In the genomic region with DNA sequence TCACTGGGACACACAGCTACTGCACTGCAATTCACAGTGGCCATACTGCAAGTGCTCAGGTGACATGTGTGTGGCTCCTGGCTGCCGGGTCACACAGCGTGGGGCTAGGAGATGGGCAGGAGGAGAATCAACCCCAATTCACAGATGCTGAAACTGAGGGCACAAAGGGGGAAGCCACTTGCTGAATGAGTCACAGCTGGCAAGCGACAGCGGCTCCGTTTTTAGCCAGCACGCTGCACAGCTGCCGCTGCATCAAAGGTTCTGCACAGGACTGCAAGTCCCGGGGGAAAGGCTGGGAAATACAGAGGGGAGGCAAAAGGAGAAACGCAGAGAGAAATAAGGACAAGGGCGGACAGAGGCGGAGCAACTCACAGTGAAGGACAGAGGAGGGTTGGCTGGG, we compare ENCODE assay signal across 14 cellular contexts.
DNase-seq lines count a peak whose midpoint lies in the region; ATAC-seq, FAIRE-seq and TF ChIP-seq lines count a peak whose summit lies in the region.
"Had no signal": no experiment of that assay in that cellular context is flagged by ENCODE, and none has a peak within 500 bp of the region (broad histone marks: within the 10 kb centered on the region; RNA-seq: fewer than 3 reads in every experiment).

No MANE protein-coding gene starts in this region.

- H4K20me1 ChIP-seq in SU-DHL-6 (ENCODE audit: low read depth, low read length) = no peaks in the 10 kb centered on the region

- peaks cover 12% of the 10 kb centered on the region for H3F3A ChIP-seq in SU-DHL-6 (ENCODE audit: insufficient read depth)

- H3K27ac ChIP-seq in SU-DHL-6 (ENCODE audit: low read depth, low read length) = peak overlapping the region; percentile 79
- H3K27ac ChIP-seq: foreskin keratinocyte, suprapubic skin had no signal

- ATAC-seq in GM21529 (IDR thresholded peaks at IDR 0.05; ENCODE audit: unreplicated experiment) (peak; percentile 50), SK-N-SH treated with all-trans-retinoic acid at 6 μM for 48 hours (no peak)
- ATAC-seq: foreskin keratinocyte had no signal

- FAIRE-seq in GM18507 (lab: Jason Lieb, UNC) = peak; percentile 85

- DNase-seq in GM18507 (ENCODE audit: extremely low spot score, insufficient read length, low read depth) = peak; percentile 29
- DNase-seq in retina = peak; percentile 38
- DNase-seq in NCI-H2081 (lab: John Stamatoyannopoulos, UW) = no peak
- DNase-seq in GF-D8 (lab: John Stamatoyannopoulos, UW) = no peak
- DNase-seq: activated T-cell treated with anti-CD3 and anti-CD28 coated beads, Interleukin-2, amount 50 U/mL, for 48 hours; aorta; effector CD4-positive, alpha-beta T cell; foreskin keratinocyte; islet precursor cell; NCI-H2029 treated with DMSO at 0.1 percent for 48 hours had no signal

- H3K9ac ChIP-seq in SU-DHL-6 (ENCODE audit: low read length) = peak overlapping the region; percentile 34

- no peaks in the 10 kb centered on the region for H3K9me3 ChIP-seq in SU-DHL-6 (ENCODE audit: insufficient read depth, low read length)
- H3K9me3 ChIP-seq: suprapubic skin had no signal

- peak overlapping the region; percentile 2 for H3K4me3 ChIP-seq in SU-DHL-6 (ENCODE audit: insufficient read depth, low read length, poor library complexity, severe bottlenecking)
- H3K4me3 ChIP-seq: suprapubic skin had no signal

- no peaks in the 10 kb centered on the region for H3K27me3 ChIP-seq in SU-DHL-6 (ENCODE audit: low read length)
- H3K27me3 ChIP-seq: foreskin keratinocyte, suprapubic skin had no signal

- H3K4me2 ChIP-seq in SU-DHL-6 (ENCODE audit: low read depth, low read length, poor library complexity, severe bottlenecking) = peak overlapping the region; percentile 54

- no peaks in the 10 kb centered on the region for H3K36me3 ChIP-seq in SU-DHL-6 (ENCODE audit: low read length)

- no peaks in the 10 kb centered on the region for H3K9me2 ChIP-seq in SU-DHL-6 (replicated peaks; ENCODE audit: insufficient read depth, low read length)

- H2AFZ ChIP-seq in SU-DHL-6 (ENCODE audit: low read depth, low read length, severe bottlenecking) = no peak overlapping the region

- no peak for TF ChIP-seq CTCF in SU-DHL-6 (IDR thresholded peaks at IDR 0.05; ENCODE audit: insufficient read depth, low read length, poor library complexity, severe bottlenecking)

- no peaks in the 10 kb centered on the region for H3K79me2 ChIP-seq in SU-DHL-6 (ENCODE audit: insufficient read depth, low read length)

TF ChIP-seq in SK-N-SH treated with all-trans-retinoic acid at 6 μM for 48 hours, 23 proteins besides CTCF, POLR2A, EP300 and RAD21:
- TF ChIP-seq ZC3H10 (CRISPR knock-in tag; IDR thresholded peaks at IDR 0.05) = no peak
- TF ChIP-seq, protein P1, sequence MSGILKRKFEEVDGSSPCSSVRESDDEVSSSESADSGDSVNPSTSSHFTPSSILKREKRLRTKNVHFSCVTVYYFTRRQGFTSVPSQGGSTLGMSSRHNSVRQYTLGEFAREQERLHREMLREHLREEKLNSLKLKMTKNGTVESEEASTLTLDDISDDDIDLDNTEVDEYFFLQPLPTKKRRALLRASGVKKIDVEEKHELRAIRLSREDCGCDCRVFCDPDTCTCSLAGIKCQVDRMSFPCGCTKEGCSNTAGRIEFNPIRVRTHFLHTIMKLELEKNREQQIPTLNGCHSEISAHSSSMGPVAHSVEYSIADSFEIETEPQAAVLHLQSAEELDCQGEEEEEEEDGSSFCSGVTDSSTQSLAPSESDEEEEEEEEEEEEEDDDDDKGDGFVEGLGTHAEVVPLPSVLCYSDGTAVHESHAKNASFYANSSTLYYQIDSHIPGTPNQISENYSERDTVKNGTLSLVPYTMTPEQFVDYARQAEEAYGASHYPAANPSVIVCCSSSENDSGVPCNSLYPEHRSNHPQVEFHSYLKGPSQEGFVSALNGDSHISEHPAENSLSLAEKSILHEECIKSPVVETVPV (CRISPR knock-in tag; IDR thresholded peaks at IDR 0.05) = no peak
- TF ChIP-seq, protein P2, sequence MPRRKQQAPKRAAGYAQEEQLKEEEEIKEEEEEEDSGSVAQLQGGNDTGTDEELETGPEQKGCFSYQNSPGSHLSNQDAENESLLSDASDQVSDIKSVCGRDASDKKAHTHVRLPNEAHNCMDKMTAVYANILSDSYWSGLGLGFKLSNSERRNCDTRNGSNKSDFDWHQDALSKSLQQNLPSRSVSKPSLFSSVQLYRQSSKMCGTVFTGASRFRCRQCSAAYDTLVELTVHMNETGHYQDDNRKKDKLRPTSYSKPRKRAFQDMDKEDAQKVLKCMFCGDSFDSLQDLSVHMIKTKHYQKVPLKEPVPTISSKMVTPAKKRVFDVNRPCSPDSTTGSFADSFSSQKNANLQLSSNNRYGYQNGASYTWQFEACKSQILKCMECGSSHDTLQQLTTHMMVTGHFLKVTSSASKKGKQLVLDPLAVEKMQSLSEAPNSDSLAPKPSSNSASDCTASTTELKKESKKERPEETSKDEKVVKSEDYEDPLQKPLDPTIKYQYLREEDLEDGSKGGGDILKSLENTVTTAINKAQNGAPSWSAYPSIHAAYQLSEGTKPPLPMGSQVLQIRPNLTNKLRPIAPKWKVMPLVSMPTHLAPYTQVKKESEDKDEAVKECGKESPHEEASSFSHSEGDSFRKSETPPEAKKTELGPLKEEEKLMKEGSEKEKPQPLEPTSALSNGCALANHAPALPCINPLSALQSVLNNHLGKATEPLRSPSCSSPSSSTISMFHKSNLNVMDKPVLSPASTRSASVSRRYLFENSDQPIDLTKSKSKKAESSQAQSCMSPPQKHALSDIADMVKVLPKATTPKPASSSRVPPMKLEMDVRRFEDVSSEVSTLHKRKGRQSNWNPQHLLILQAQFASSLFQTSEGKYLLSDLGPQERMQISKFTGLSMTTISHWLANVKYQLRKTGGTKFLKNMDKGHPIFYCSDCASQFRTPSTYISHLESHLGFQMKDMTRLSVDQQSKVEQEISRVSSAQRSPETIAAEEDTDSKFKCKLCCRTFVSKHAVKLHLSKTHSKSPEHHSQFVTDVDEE (CRISPR knock-in tag; IDR thresholded peaks at IDR 0.05) = no peak
- TF ChIP-seq, protein P3, sequence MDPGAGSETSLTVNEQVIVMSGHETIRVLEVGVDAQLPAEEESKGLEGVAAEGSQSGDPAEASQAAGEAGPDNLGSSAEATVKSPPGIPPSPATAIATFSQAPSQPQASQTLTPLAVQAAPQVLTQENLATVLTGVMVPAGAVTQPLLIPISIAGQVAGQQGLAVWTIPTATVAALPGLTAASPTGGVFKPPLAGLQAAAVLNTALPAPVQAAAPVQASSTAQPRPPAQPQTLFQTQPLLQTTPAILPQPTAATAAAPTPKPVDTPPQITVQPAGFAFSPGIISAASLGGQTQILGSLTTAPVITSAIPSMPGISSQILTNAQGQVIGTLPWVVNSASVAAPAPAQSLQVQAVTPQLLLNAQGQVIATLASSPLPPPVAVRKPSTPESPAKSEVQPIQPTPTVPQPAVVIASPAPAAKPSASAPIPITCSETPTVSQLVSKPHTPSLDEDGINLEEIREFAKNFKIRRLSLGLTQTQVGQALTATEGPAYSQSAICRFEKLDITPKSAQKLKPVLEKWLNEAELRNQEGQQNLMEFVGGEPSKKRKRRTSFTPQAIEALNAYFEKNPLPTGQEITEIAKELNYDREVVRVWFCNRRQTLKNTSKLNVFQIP (CRISPR knock-in tag; IDR thresholded peaks at IDR 0.05; ENCODE audit: borderline replicate concordance, low read depth) = no peak
- no peak for TF ChIP-seq BACH2 (CRISPR knock-in tag; IDR thresholded peaks at IDR 0.05; ENCODE audit: borderline replicate concordance)
- TF ChIP-seq ZFP3 (CRISPR knock-in tag; IDR thresholded peaks at IDR 0.05) = no peak
- no peak for TF ChIP-seq RARB (CRISPR knock-in tag; IDR thresholded peaks at IDR 0.05)
- no peak for TF ChIP-seq PPARA (CRISPR knock-in tag; IDR thresholded peaks at IDR 0.05; ENCODE audit: borderline replicate concordance)
- TF ChIP-seq, protein P4, sequence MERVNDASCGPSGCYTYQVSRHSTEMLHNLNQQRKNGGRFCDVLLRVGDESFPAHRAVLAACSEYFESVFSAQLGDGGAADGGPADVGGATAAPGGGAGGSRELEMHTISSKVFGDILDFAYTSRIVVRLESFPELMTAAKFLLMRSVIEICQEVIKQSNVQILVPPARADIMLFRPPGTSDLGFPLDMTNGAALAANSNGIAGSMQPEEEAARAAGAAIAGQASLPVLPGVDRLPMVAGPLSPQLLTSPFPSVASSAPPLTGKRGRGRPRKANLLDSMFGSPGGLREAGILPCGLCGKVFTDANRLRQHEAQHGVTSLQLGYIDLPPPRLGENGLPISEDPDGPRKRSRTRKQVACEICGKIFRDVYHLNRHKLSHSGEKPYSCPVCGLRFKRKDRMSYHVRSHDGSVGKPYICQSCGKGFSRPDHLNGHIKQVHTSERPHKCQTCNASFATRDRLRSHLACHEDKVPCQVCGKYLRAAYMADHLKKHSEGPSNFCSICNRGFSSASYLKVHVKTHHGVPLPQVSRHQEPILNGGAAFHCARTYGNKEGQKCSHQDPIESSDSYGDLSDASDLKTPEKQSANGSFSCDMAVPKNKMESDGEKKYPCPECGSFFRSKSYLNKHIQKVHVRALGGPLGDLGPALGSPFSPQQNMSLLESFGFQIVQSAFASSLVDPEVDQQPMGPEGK (CRISPR knock-in tag; IDR thresholded peaks at IDR 0.05; ENCODE audit: borderline replicate concordance) = no peak
- TF ChIP-seq TOX (CRISPR knock-in tag; IDR thresholded peaks at IDR 0.05; ENCODE audit: borderline replicate concordance) = no peak
- TF ChIP-seq ZNF565 (CRISPR knock-in tag; conservative IDR thresholded peaks at IDR 0.05; ENCODE audit: low read depth) = no peak
- TF ChIP-seq, protein P5, sequence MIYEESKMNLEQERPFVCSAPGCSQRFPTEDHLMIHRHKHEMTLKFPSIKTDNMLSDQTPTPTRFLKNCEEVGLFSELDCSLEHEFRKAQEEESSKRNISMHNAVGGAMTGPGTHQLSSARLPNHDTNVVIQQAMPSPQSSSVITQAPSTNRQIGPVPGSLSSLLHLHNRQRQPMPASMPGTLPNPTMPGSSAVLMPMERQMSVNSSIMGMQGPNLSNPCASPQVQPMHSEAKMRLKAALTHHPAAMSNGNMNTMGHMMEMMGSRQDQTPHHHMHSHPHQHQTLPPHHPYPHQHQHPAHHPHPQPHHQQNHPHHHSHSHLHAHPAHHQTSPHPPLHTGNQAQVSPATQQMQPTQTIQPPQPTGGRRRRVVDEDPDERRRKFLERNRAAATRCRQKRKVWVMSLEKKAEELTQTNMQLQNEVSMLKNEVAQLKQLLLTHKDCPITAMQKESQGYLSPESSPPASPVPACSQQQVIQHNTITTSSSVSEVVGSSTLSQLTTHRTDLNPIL (CRISPR knock-in tag; IDR thresholded peaks at IDR 0.05; ENCODE audit: low read depth) = no peak

Comparison
In these comparisons a context has a peak if more than half of its experiments do, and no peak if none do; other contexts are left out.
1. DNase-seq: peak in GM18507 (single experiment) and retina (single experiment); none in NCI-H2081 (0 of 2) and GF-D8 (single experiment).